Comparison of ENCODE assay signal across 13 cellular contexts in the genomic region with DNA sequence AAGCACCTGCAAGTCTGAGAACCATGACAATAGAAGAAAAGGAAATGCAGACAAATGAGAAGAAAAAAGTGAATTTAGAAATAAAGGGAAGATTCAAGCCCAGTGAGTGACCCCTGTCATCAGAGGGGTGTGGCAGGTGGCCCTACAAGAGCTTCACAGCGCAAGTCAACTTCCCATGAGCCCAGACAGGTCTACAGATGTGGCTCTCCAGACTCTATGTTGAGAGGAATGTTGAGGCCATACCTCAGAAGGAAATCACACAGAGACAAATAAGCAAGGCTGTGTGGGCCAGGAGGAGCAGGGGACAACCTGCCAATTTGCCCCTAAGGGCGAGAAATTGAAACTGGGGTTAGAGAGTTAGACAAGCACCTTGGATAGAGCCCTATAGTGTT.
DNase-seq lines count a peak whose midpoint lies in the region; ATAC-seq and TF ChIP-seq lines count a peak whose summit lies in the region.
"Had no signal": no experiment of that assay in that cellular context is flagged by ENCODE, and none has a peak within 500 bp of the region (broad histone marks: within the 10 kb centered on the region; RNA-seq: fewer than 3 reads in every experiment).

No MANE protein-coding gene starts in this region.

- peaks cover 3 to 6% (median 3%) of the 10 kb centered on the region in 3 donors for H3K27me3 Mint-ChIP-seq in CD14-positive monocyte (ENCODE audit: low read depth in 3 of 3)

- no peaks in the 10 kb centered on the region for H3K27me3 ChIP-seq in mammary epithelial cell (ENCODE audit: insufficient read depth, low read length)

- TF ChIP-seq CTCF in CD14-positive monocyte (IDR thresholded peaks at IDR 0.05) (no peak), mammary epithelial cell (conservative IDR thresholded peaks at IDR 0.05 in 1 of 2, IDR thresholded peaks at IDR 0.05 in 1 of 2; ENCODE audit: extremely low read depth in 1 of 2, insufficient read depth in 1 of 2, low read depth in 1 of 2, low read length in 2 of 2) (no peak)

- peak overlapping the region; percentile 72 for H3K4me2 ChIP-seq in mammary epithelial cell (ENCODE audit: insufficient read depth, low read depth, low read length)

- H3K9me3 Mint-ChIP-seq in CD14-positive monocyte: peaks cover 0 to under 1% (median 0%) of the 10 kb centered on the region in 7 donors

- BruUV-seq in mammary epithelial cell (replicated peaks; lab: Mats Ljungman, UMichigan): TSS peak; percentile 91

- peak overlapping the region; percentile 99 for H3K27ac ChIP-seq in mammary epithelial cell (ENCODE audit: insufficient read depth, low read depth, low read length)
- H3K27ac ChIP-seq: esophagus squamous epithelium, HL-60 had no signal

- H3K27ac Mint-ChIP-seq in CD14-positive monocyte: peak overlapping the region; percentile 81 to 97 (median 93)
- H3K27ac Mint-ChIP-seq: WTC11 had no signal

- CTCF ChIA-PET in mammary epithelial cell (lab: Charles Lee; ENCODE audit: low non-redundant PET): no interaction called here

- in situ Hi-C loops in mammary epithelial cell (cut with MboI; ENCODE audit: low sequenced_read_pairs in 2 of 2): no loop called here

- H3K36me3 ChIP-seq in mammary epithelial cell (ENCODE audit: insufficient read depth, low read length): no peaks in the 10 kb centered on the region
- H3K36me3 ChIP-seq: esophagus squamous epithelium had no signal

- H3K36me3 Mint-ChIP-seq in CD14-positive monocyte: peaks cover 0 to 3% of the 10 kb centered on the region in 2 donors

- H3K4me3 ChIP-seq in mammary epithelial cell (replicated peaks in 1 of 3; ENCODE audit: insufficient read depth in 1 of 3, low read depth in 2 of 3, low read length in 3 of 3): no peak overlapping the region
- H3K4me3 ChIP-seq: esophagus squamous epithelium had no signal

- H2AFZ ChIP-seq in mammary epithelial cell (ENCODE audit: low read depth, low read length): peak overlapping the region; percentile 35

- H3K79me2 ChIP-seq in mammary epithelial cell (ENCODE audit: insufficient read depth, low read length): no peaks in the 10 kb centered on the region

- peak overlapping the region; percentile 45 to 71 for H3K4me3 Mint-ChIP-seq in CD14-positive monocyte
- H3K4me3 Mint-ChIP-seq: WTC11 had no signal

- no peaks in the 10 kb centered on the region for H3K9me3 ChIP-seq in mammary epithelial cell (replicated peaks; ENCODE audit: insufficient read depth, low read length)
- H3K9me3 ChIP-seq: esophagus squamous epithelium had no signal

- ATAC-seq in GM21367 (IDR thresholded peaks at IDR 0.05; ENCODE audit: unreplicated experiment): peak; percentile 7
- peak; percentile 20 for ATAC-seq in HG03280 (IDR thresholded peaks at IDR 0.05; ENCODE audit: unreplicated experiment)
- ATAC-seq in HG02798 (IDR thresholded peaks at IDR 0.05; ENCODE audit: poor library complexity, unreplicated experiment): no peak
- ATAC-seq in GM19452 (IDR thresholded peaks at IDR 0.05; ENCODE audit: unreplicated experiment): no peak
- ATAC-seq: WTC11 had no signal

- dilution Hi-C loops in mammary epithelial cell (cut with HindIII; ENCODE audit: low sequenced_read_pairs): no loop called here

- no peaks in the 10 kb centered on the region for H4K20me1 ChIP-seq in mammary epithelial cell (ENCODE audit: insufficient read depth, low read length)

- H3K4me1 ChIP-seq in mammary epithelial cell (ENCODE audit: insufficient read depth, low read length): peaks cover 31% of the 10 kb centered on the region

- intact Hi-C loops in CD14-positive monocyte (cut with micrococcal nuclease) (no loop called here), mammary epithelial cell (cut with micrococcal nuclease) (loop anchor here (1.0 to 2.0 kb wide), 2 partner anchors 38 to 67 kb away; no protein-coding TSS in a partner anchor)

- no peak for DNase-seq in CD14-positive monocyte (ENCODE audit: low spot score)
- no peak for DNase-seq in mammary epithelial cell
- no peak for DNase-seq in T1000 (lab: John Stamatoyannopoulos, UW)
- DNase-seq in COLO668 (lab: John Stamatoyannopoulos, UW; ENCODE audit: unreplicated experiment): no peak
- DNase-seq: amygdala, esophagus squamous epithelium, small intestine had no signal

- H3K4me1 Mint-ChIP-seq in CD14-positive monocyte: peaks cover 30% of the 10 kb centered on the region

- 100% methylated on average over 2 of the region's 2 CpGs for WGBS in mammary epithelial cell (ENCODE audit: low coverage, missing lambda C conversion rate)

- peak overlapping the region; percentile 55 for H3K9ac ChIP-seq in mammary epithelial cell (ENCODE audit: insufficient read depth, low read length)

Comparison
In these comparisons a context has a peak if more than half of its experiments do, and no peak if none do; other contexts are left out.
1. ATAC-seq: peak in GM21367 (single experiment) and HG03280 (single experiment); none in HG02798 (single experiment) and GM19452 (single experiment).